1 cellular context compared by ENCODE assay signal in the genomic region with DNA sequence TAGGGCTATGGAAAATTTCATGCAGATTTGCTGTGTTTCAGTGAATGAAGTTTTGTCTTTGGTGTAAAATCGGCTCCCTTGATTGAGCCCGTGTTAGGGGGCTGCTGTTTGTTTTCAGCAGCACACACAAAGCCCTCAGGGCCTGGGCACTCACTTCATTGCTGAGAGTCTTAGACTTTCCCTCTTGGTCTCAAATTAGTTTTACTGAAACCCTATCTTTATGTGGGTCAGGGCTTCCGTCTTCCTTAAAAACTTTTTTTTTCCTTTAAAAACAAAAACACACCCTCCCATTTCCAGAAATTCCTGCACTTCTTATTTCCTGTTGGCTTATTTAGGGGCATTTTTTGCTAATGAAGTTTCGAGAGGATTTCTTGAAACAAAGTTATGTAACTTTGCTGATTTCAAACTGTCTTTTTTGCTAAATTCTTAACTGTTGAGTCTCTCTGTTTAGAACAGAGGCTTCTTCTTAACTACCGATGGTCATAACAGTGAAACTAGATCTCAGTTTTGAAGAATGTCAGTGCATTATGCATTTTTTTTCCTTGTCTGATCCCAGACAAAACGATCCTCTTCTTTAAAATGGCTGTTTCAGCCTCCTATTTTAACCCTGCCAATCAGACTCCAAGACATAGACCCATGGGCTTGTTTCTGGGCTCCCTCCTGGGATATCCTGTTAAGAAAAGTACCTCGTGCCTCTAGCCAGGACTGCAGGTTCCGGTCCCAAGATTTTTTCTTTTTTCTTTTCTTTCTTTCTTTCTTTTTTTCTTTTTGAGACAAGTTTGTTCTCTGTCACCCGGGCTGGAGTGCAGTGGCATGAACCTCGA.
TF ChIP-seq lines count a peak whose summit lies in the region.

No MANE protein-coding gene starts in this region.

TF ChIP-seq in H1, 55 proteins besides CTCF, POLR2A, EP300 and RAD21:
- TF ChIP-seq NANOG (IDR thresholded peaks at IDR 0.05; ENCODE audit: insufficient read depth, low read depth, low read length, poor library complexity, severe bottlenecking) (no peak), RNF2 (IDR thresholded peaks at IDR 0.05; ENCODE audit: borderline replicate concordance, low read depth, low read length, missing control alignments, poor library complexity, severe bottlenecking) (no peak), BRCA1 (IDR thresholded peaks at IDR 0.05; ENCODE audit: low read depth, low read length) (no peak)
TF ChIP-seq in H1: peak in this region for 0.
